12 cellular contexts compared by ENCODE assay signal in the genomic region with DNA sequence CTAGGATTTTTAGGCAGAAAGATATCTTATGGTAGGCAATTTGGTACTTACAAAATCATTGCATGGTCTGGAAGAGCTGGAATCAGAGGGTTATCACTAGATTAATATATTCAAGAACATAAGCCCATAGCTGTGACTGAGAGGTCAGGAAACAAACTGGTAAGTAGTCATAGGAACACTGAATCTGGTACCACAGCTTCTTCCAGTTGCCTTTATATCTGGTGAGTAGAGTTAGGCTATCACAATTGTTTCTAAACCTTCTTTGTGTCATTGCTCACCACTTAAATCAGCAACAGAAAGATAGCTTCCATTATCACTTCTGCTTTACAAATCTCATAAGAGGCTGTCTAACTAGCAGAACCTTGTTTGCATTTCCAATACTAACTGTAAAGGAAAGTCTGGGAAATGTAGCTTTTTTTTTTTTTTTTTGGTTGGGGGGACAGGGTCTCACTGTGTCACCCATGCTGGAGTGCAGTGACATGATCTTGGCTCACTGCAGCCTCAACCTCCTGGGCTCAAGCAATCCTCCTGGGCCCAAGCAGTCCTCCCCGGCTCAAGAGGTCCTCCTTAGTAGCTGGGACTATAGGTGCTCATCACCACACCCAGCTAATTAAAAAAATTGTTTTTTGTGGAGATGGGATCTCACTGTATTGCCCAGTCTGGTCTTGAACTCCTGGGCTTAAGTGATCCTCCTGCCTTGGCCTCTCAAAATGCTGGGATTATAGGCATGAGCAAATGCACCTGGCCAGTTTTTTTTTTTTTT. TPM values are rescaled to one million over a fixed set of nuclear protein-coding genes. Genes with fewer than 3 reads are reported as not detected.
DNase-seq lines count a peak whose midpoint lies in the region; ATAC-seq and TF ChIP-seq lines count a peak whose summit lies in the region.
"Had no signal": no experiment of that assay in that cellular context is flagged by ENCODE, and none has a peak within 500 bp of the region (broad histone marks: within the 10 kb centered on the region; RNA-seq: fewer than 3 reads in every experiment).

No MANE protein-coding gene starts in this region.

- no peak for ATAC-seq in CD4-positive, alpha-beta T cell (ENCODE audit: poor library complexity)
- ATAC-seq in GM18868 (IDR thresholded peaks at IDR 0.05; ENCODE audit: unreplicated experiment) (peak; percentile 39), HG03378 (IDR thresholded peaks at IDR 0.05; ENCODE audit: unreplicated experiment) (peak; percentile 26)
- ATAC-seq: Panc1 had no signal

- CTCF ChIA-PET in CD4-positive, alpha-beta T cell (lab: Charles Lee): interaction anchor here (0.7 to 2.1 kb wide), 6 partner anchors 9 to 715 kb away, joined by 3 to 8 read pairs (median 4); no protein-coding TSS in a partner anchor

- H3K27ac Mint-ChIP-seq in CD4-positive, alpha-beta T cell: peak overlapping the region; percentile 77
- H3K27ac Mint-ChIP-seq in brain: peak overlapping the region in 4 of 5 experiments; percentile 6 to 42 (median 22)

- H3K9me3 ChIP-seq in CD4-positive, alpha-beta T cell (ENCODE audit: control insufficient read depth, low read length): no peaks in the 10 kb centered on the region
- H3K9me3 ChIP-seq: testis had no signal

- intact Hi-C loops in CD4-positive, alpha-beta T cell (cut with DNase I, micrococcal nuclease): no loop called here

- H3K9me3 Mint-ChIP-seq in CD4-positive, alpha-beta T cell: no peaks in the 10 kb centered on the region
- H3K9me3 Mint-ChIP-seq in brain: peaks cover 0 to 2% (median 0%) of the 10 kb centered on the region in 5 experiments

- H3K27ac ChIP-seq in CD4-positive, alpha-beta T cell (ENCODE audit: low read depth, low read length): peak overlapping the region; percentile 45
- H3K27ac ChIP-seq: testis had no signal

- peak overlapping the region; percentile 77 for H3K4me3 Mint-ChIP-seq in CD4-positive, alpha-beta T cell
- no peak overlapping the region for H3K4me3 Mint-ChIP-seq in brain

- DNase-seq in CD4-positive, alpha-beta T cell: no peak
- DNase-seq in COLO668 (lab: John Stamatoyannopoulos, UW; ENCODE audit: unreplicated experiment) (no peak), KG1 (lab: John Stamatoyannopoulos, UW) (no peak), NCI-H1694 (lab: John Stamatoyannopoulos, UW) (no peak), GDM1 (lab: John Stamatoyannopoulos, UW) (no peak)
- DNase-seq: C1 segment of cervical spinal cord, NCI-H226, testis had no signal

- H3K36me3 Mint-ChIP-seq in CD4-positive, alpha-beta T cell (ENCODE audit: low read depth): peaks cover 64% of the 10 kb centered on the region
- peaks cover 51% of the 10 kb centered on the region for H3K36me3 Mint-ChIP-seq in brain

- H3K27me3 ChIP-seq in CD4-positive, alpha-beta T cell (ENCODE audit: control insufficient read depth, insufficient read depth, low read length): no peaks in the 10 kb centered on the region
- H3K27me3 ChIP-seq: testis had no signal

- TF ChIP-seq CTCF in CD4-positive, alpha-beta T cell (IDR thresholded peaks at IDR 0.05): no peak
- TF ChIP-seq CTCF in brain (conservative IDR thresholded peaks at IDR 0.05): no peak

- no peaks in the 10 kb centered on the region for H3K27me3 Mint-ChIP-seq in CD4-positive, alpha-beta T cell
- no peaks in the 10 kb centered on the region for H3K27me3 Mint-ChIP-seq in brain

- H3K4me1 Mint-ChIP-seq in CD4-positive, alpha-beta T cell (ENCODE audit: low read depth): peaks cover 79% of the 10 kb centered on the region
- H3K4me1 Mint-ChIP-seq in brain: peaks cover 22% of the 10 kb centered on the region

- POLR2A ChIA-PET in CD4-positive, alpha-beta T cell (lab: Charles Lee): interaction anchor here (0.6 to 4.1 kb wide), 11 partner anchors 13 to 99 kb away, joined by 3 to 45 read pairs (median 4); a partner anchor contains a TSS

RNA-seq across cellular contexts. Expression of a gene that starts 22.0 kb away (rescaled TPM):
- 100 to 1,000 TPM; 218 to 230 TPM for total RNA-seq in CD4-positive, alpha-beta T cell
- polyA plus RNA-seq in brain (ENCODE audit: insufficient read depth, low read depth, low replicate concordance): 19.7 TPM
